Comparison of ENCODE assay signal across 3 cellular contexts in genomic region chr18:58613201-58613600, GRCh38. TPM values are rescaled to one million over a fixed set of nuclear protein-coding genes. Genes with fewer than 3 reads are reported as not detected.
"Had no signal": no experiment of that assay in that cellular context is flagged by ENCODE, and none has a peak within 500 bp of the region (broad histone marks: within the 10 kb centered on the region; RNA-seq: fewer than 3 reads in every experiment).

No MANE protein-coding gene starts in this region.

RNA-seq across cellular contexts. Expression of gene ALPK2, which starts 15.7 kb away (rescaled TPM):
- total RNA-seq: frontal cortex, lower lobe of right lung had no signal
- polyA plus RNA-seq: neural cell had no signal
